ENCODE assay signal across 16 cellular contexts in genomic region chr17:3929181-3929580, GRCh38. TPM values are rescaled to one million over a fixed set of nuclear protein-coding genes. Genes with fewer than 3 reads are reported as not detected.
DNase-seq lines count a peak whose midpoint lies in the region; ATAC-seq, FAIRE-seq and TF ChIP-seq lines count a peak whose summit lies in the region.
"Had no signal": no experiment of that assay in that cellular context is flagged by ENCODE, and none has a peak within 500 bp of the region (broad histone marks: within the 10 kb centered on the region; RNA-seq: fewer than 3 reads in every experiment).

No MANE protein-coding gene starts in this region.

- no peak overlapping the region for H2BK120ac ChIP-seq in H1 (replicated peaks; ENCODE audit: low read depth, low read length)

- H3K4me2 ChIP-seq in H1 (ENCODE audit: insufficient read depth in 1 of 2, low read depth in 2 of 2, low read length in 2 of 2) = no peak overlapping the region

- H3K27me3 ChIP-seq in right cardiac atrium (ENCODE audit: control insufficient read depth, insufficient read depth) (no peaks in the 10 kb centered on the region), H1 (replicated peaks in 1 of 4; ENCODE audit: control insufficient read depth in 3 of 4, extremely low read depth in 1 of 4, insufficient read depth in 3 of 4, low read length in 3 of 4) (no peaks in the 10 kb centered on the region)
- no peaks in the 10 kb centered on the region for H3K27me3 ChIP-seq in naive thymus-derived CD4-positive, alpha-beta T cell (ENCODE audit: control insufficient read depth in 2 of 2, insufficient read depth in 2 of 2, low read length in 2 of 2)

- no peak overlapping the region for H3K56ac ChIP-seq in H1 (replicated peaks; ENCODE audit: insufficient read length, low read depth, low read length)

- POLR2A ChIA-PET in H1 (lab: Charles Lee; ENCODE audit: partially characterized antibody) = no interaction called here
- POLR2A ChIA-PET in naive thymus-derived CD4-positive, alpha-beta T cell (lab: Charles Lee) = interaction anchor here (0.8 kb wide), 1 partner anchor 203 kb away, joined by 3 read pairs; no protein-coding TSS in a partner anchor

- H3K27me3 Mint-ChIP-seq in naive thymus-derived CD4-positive, alpha-beta T cell = no peaks in the 10 kb centered on the region
- H3K27me3 Mint-ChIP-seq: CD4-positive, CD25-positive, alpha-beta regulatory T cell had no signal

- H3K9me3 ChIP-seq in right cardiac atrium (ENCODE audit: control insufficient read depth, low read length) (no peaks in the 10 kb centered on the region), H1 (ENCODE audit: insufficient read depth in 2 of 2, low read depth in 1 of 2, low read length in 1 of 2) (no peaks in the 10 kb centered on the region)
- H3K9me3 ChIP-seq in naive thymus-derived CD4-positive, alpha-beta T cell (ENCODE audit: control insufficient read depth in 2 of 3, low read length in 3 of 3) = no peaks in the 10 kb centered on the region

- H4K5ac ChIP-seq in H1 (ENCODE audit: insufficient read length, low read depth, low read length) = no peak overlapping the region

- TF ChIP-seq CTCF in H1 (IDR thresholded peaks at IDR 0.05; ENCODE audit: control extremely low read depth in 1 of 3, insufficient read depth in 1 of 3, low read depth in 1 of 3, low read length in 3 of 3) = no peak

- H3K4me1 ChIP-seq in right cardiac atrium (ENCODE audit: control insufficient read depth, insufficient read depth, low read length) = peaks cover 4% of the 10 kb centered on the region
- no peaks in the 10 kb centered on the region; a peak in 1 of 7 replicates for H3K4me1 ChIP-seq in H1 (replicated peaks in 1 of 4; ENCODE audit: control insufficient read depth in 3 of 4, insufficient read depth in 4 of 4, low read length in 3 of 4)
- no peaks in the 10 kb centered on the region for H3K4me1 ChIP-seq in naive thymus-derived CD4-positive, alpha-beta T cell (ENCODE audit: control insufficient read depth in 2 of 2, insufficient read depth in 2 of 2, low read length in 2 of 2)

- H3K9ac ChIP-seq in H1 (replicated peaks in 1 of 4; ENCODE audit: extremely low read depth in 1 of 4, low read depth in 3 of 4, low read length in 3 of 4) = no peak overlapping the region

- no peak overlapping the region for H3K18ac ChIP-seq in H1 (ENCODE audit: extremely low read depth, low read length)

- no peak for TF ChIP-seq EP300 in H1 (IDR thresholded peaks at IDR 0.05; ENCODE audit: borderline replicate concordance in 1 of 2, low read depth in 2 of 2, low read length in 2 of 2)

- peak overlapping the region; percentile 51; the same call in 1 of the 2 replicates for H4K8ac ChIP-seq in H1 (ENCODE audit: extremely low read depth, insufficient read depth, low read length)

- WGBS in right cardiac atrium = 93% methylated on average over 12 of the region's 12 CpGs
- WGBS in H1 (ENCODE audit: extremely low coverage in 1 of 2, insufficient coverage in 1 of 2, insufficient read length in 1 of 2, insufficient replicate concordance in 2 of 2, low coverage in 1 of 2, low lambda C conversion rate in 2 of 2, missing lambda C conversion rate in 1 of 2), 2 experiments = 92% methylated on average over 10 of the region's 12 CpGs; no CpG with 5 or more reads in 1 of the 2 experiments

- intact Hi-C loops in right cardiac atrium (cut with DNase I) (no loop called here), left ventricle myocardium superior (cut with micrococcal nuclease) (no loop called here)
- intact Hi-C loops in naive thymus-derived CD4-positive, alpha-beta T cell (cut with micrococcal nuclease) = no loop called here

- H3K79me1 ChIP-seq in H1 (ENCODE audit: low read depth, low read length) = no peaks in the 10 kb centered on the region

- no peak overlapping the region for H4K91ac ChIP-seq in H1 (replicated peaks; ENCODE audit: insufficient read length, low read length)

- H3K4me1 Mint-ChIP-seq in naive thymus-derived CD4-positive, alpha-beta T cell = peaks cover 0 to 5% (median 0%) of the 10 kb centered on the region in 7 donors
- H3K4me1 Mint-ChIP-seq: CD4-positive, CD25-positive, alpha-beta regulatory T cell had no signal

- H3K36me3 ChIP-seq in H1 (ENCODE audit: control insufficient read depth in 2 of 4, insufficient read depth in 4 of 4, low read length in 3 of 4) = no peaks in the 10 kb centered on the region
- peaks cover 0 to 91% (median 24%) of the 10 kb centered on the region in 3 experiments for H3K36me3 ChIP-seq in naive thymus-derived CD4-positive, alpha-beta T cell (ENCODE audit: control insufficient read depth in 2 of 3, insufficient read depth in 3 of 3, low read length in 3 of 3)

- no peak overlapping the region for H3K4me3 ChIP-seq in right cardiac atrium (ENCODE audit: low read length)
- no peak overlapping the region for H3K4me3 ChIP-seq in H1 (ENCODE audit: extremely low read depth in 1 of 4, insufficient read depth in 2 of 4, low read depth in 3 of 4, low read length in 4 of 4)
- H3K4me3 ChIP-seq in naive thymus-derived CD4-positive, alpha-beta T cell (ENCODE audit: low read length) = no peak overlapping the region

- no peaks in the 10 kb centered on the region for H3K9me3 Mint-ChIP-seq in naive thymus-derived CD4-positive, alpha-beta T cell

- H3K27ac Mint-ChIP-seq in naive thymus-derived CD4-positive, alpha-beta T cell = no peak overlapping the region
- H3K27ac Mint-ChIP-seq: CD4-positive, CD25-positive, alpha-beta regulatory T cell had no signal

- FAIRE-seq in H1 (lab: Jason Lieb, UNC) = no peak
- FAIRE-seq: D721Med had no signal

- no peak overlapping the region; the same call in 1 of the 2 replicates for H2BK5ac ChIP-seq in H1 (ENCODE audit: low read depth, low read length)

- DNase-seq in right cardiac atrium = peak in 2 of 3 donors; percentile 37 to 48
- no peak for DNase-seq in left ventricle myocardium superior
- DNase-seq in H1 (ENCODE audit: low read depth in 1 of 2, low spot score in 2 of 2) = no peak
- no peak for DNase-seq in naive thymus-derived CD4-positive, alpha-beta T cell
- no peak for DNase-seq in amygdala (lab: John Stamatoyannopoulos, UW)
- no peak for DNase-seq in SK-N-DZ (ENCODE audit: low spot score)
- DNase-seq in hepatic stellate cell (ENCODE audit: low spot score) = no peak
- no peak for DNase-seq in stimulated activated naive CD4-positive, alpha-beta T cell (lab: John Stamatoyannopoulos, UW)
- DNase-seq: CD4-positive, CD25-positive, alpha-beta regulatory T cell; DND-41; GDM1; GOT3; Karpas-422; NCI-H187 treated with DMSO at 0.1 percent for 48 hours; NCI-H446 had no signal

- H3K36me3 Mint-ChIP-seq in naive thymus-derived CD4-positive, alpha-beta T cell = peaks cover 0 to 17% (median 5%) of the 10 kb centered on the region in 5 donors

- TF ChIP-seq POLR2A in H1 (IDR thresholded peaks at IDR 0.05; ENCODE audit: control extremely low read depth in 1 of 2, low read depth in 2 of 2, low read length in 2 of 2) = no peak

- CTCF ChIA-PET in H1 (lab: Charles Lee; ENCODE audit: partially characterized antibody) = interaction anchor here (0.8 to 1.9 kb wide), 3 partner anchors 36 to 145 kb away, joined by 4 read pairs; no protein-coding TSS in a partner anchor
- CTCF ChIA-PET in naive thymus-derived CD4-positive, alpha-beta T cell (lab: Charles Lee) = no interaction called here

- no peak overlapping the region for H3K14ac ChIP-seq in H1 (ENCODE audit: insufficient read length)

- no peaks in the 10 kb centered on the region for H4K20me1 ChIP-seq in H1 (replicated peaks in 1 of 2; ENCODE audit: control insufficient read depth in 1 of 2, insufficient read depth in 2 of 2, low read length in 2 of 2)

- H3K79me2 ChIP-seq in H1 (ENCODE audit: control insufficient read depth in 1 of 2, insufficient read depth in 2 of 2, low read length in 2 of 2) = no peaks in the 10 kb centered on the region

- no peak overlapping the region for H2BK12ac ChIP-seq in H1 (ENCODE audit: low read depth, low read length)

- H2AFZ ChIP-seq in H1 (ENCODE audit: low read length) = no peak overlapping the region

- no peak overlapping the region for H2BK20ac ChIP-seq in H1 (ENCODE audit: low read length)

- H3K27ac ChIP-seq in right cardiac atrium (ENCODE audit: low read length) = no peak overlapping the region
- no peak overlapping the region for H3K27ac ChIP-seq in H1 (ENCODE audit: low read depth, low read length)
- H3K27ac ChIP-seq in naive thymus-derived CD4-positive, alpha-beta T cell (ENCODE audit: low read depth, low read length) = peak overlapping the region; percentile 45

- H3K4me3 Mint-ChIP-seq in naive thymus-derived CD4-positive, alpha-beta T cell = no peak overlapping the region
- H3K4me3 Mint-ChIP-seq: CD4-positive, CD25-positive, alpha-beta regulatory T cell had no signal

- H3K23ac ChIP-seq in H1 (ENCODE audit: insufficient read length) = no peak overlapping the region

- TF ChIP-seq RAD21 in H1 (IDR thresholded peaks at IDR 0.05 in 1 of 2, conservative IDR thresholded peaks at IDR 0.05 in 1 of 2; ENCODE audit: low read depth in 2 of 2, low read length in 2 of 2) = no peak

- ATAC-seq in right cardiac atrium = peak in 1 of 2 donors; percentile 6
- no peak for ATAC-seq in left ventricle myocardium superior
- no peak for ATAC-seq in naive thymus-derived CD4-positive, alpha-beta T cell

- H3K23me2 ChIP-seq in H1 (ENCODE audit: low read depth, low read length) = no peaks in the 10 kb centered on the region

- no peak overlapping the region for H2AK5ac ChIP-seq in H1 (ENCODE audit: low read depth, low read length)

- no peak overlapping the region for H3K4ac ChIP-seq in H1 (replicated peaks; ENCODE audit: insufficient read length, low read depth, low read length)

- H2BK15ac ChIP-seq in H1 (ENCODE audit: low read length) = no peak overlapping the region

RNA-seq across cellular contexts. Expression of gene P2RX1, which starts 12.9 kb away (rescaled TPM):
- total RNA-seq in right cardiac atrium (1 to 10 TPM in 3 of 4 donors, under 1 TPM in 1; 0.74 to 3.8 (median 1.4) TPM), left ventricle myocardium superior (0.17 TPM)
- polyA plus RNA-seq in right cardiac atrium (1.1 TPM), H1 (2011; rRNA removed) (1.1 and 1.6 TPM in 2 replicates)
- 0.19 and 0.45 TPM in 2 replicates for total RNA-seq in H1 (2021; fragmentation: NEBNext Ultra II Directional; extraction: Animal tissue kit (Norgen Biotek cat#: 25700))
- 1.2 TPM for polyA plus RNA-seq in H1 (2011; cell fraction: cytosol; rRNA removed)
- 4.8 TPM for polyA plus RNA-seq in H1 (2011; cell fraction: nucleus; rRNA removed)
- polyA plus RNA-seq in H1 (2012, experiment 1 of 2) = 0.48 to 1.1 TPM (median 0.83 TPM) in 4 replicates
- polyA plus RNA-seq in H1 (2012, experiment 2 of 2) = 0.29 TPM
- polyA plus RNA-seq in H1 (2013, experiment 1 of 2) = 0.83 TPM
- polyA plus RNA-seq in H1 (2013, experiment 2 of 2) = 0.64 TPM
- 0.51 and 1.0 TPM in 2 replicates for polyA minus RNA-seq in H1 (2011; rRNA and poly(A)+ RNA removed)
- polyA minus RNA-seq in H1 (2011; cell fraction: cytosol; rRNA and poly(A)+ RNA removed) = 0.66 TPM
- 1.1 TPM for polyA minus RNA-seq in H1 (2011; cell fraction: nucleus; rRNA and poly(A)+ RNA removed)
- 10 to 100 TPM in 1 of 5 experiments, 1 to 10 TPM in 1, under 1 TPM in 2, not detected in 1; 0.27 to 53.7 (median 2.7) TPM for total RNA-seq in naive thymus-derived CD4-positive, alpha-beta T cell
- not detected for polyA plus RNA-seq in naive thymus-derived CD4-positive, alpha-beta T cell
- polyA plus RNA-seq in SK-N-DZ (2014; cell fraction: cytosol; rRNA removed) = not detected in 2 replicates
- 0.05 and 0.23 TPM in 2 replicates for polyA plus RNA-seq in SK-N-DZ (2014; cell fraction: nucleus; rRNA removed)
- polyA plus RNA-seq: CD4-positive, CD25-positive, alpha-beta regulatory T cell had no signal

RNA-seq across cellular contexts. Expression of gene ATP2A3, which starts 35.1 kb away (rescaled TPM):
- total RNA-seq in right cardiac atrium = 10 to 100 TPM; 10.5 to 16.6 (median 15.5) TPM
- 7.9 TPM for polyA plus RNA-seq in right cardiac atrium
- 5.8 TPM for total RNA-seq in left ventricle myocardium superior
- 32.0 and 32.5 TPM in 2 replicates for total RNA-seq in H1 (2021; fragmentation: NEBNext Ultra II Directional; extraction: Animal tissue kit (Norgen Biotek cat#: 25700))
- polyA plus RNA-seq in H1 (2011; rRNA removed) = 18.4 and 28.7 TPM in 2 replicates
- polyA plus RNA-seq in H1 (2011; cell fraction: cytosol; rRNA removed) = 17.3 TPM
- polyA plus RNA-seq in H1 (2011; cell fraction: nucleus; rRNA removed) = 53.0 TPM
- polyA plus RNA-seq in H1 (2012, experiment 1 of 2) = 15.4 to 27.6 TPM (median 23.1 TPM) in 4 replicates
- 16.2 TPM for polyA plus RNA-seq in H1 (2012, experiment 2 of 2)
- polyA plus RNA-seq in H1 (2013, experiment 1 of 2) = 40.2 TPM
- polyA plus RNA-seq in H1 (2013, experiment 2 of 2) = 37.1 TPM
- 12.7 and 14.2 TPM in 2 replicates for polyA minus RNA-seq in H1 (2011; rRNA and poly(A)+ RNA removed)
- 13.9 TPM for polyA minus RNA-seq in H1 (2011; cell fraction: cytosol; rRNA and poly(A)+ RNA removed)
- polyA minus RNA-seq in H1 (2011; cell fraction: nucleus; rRNA and poly(A)+ RNA removed) = 22.1 TPM
- 100 to 1,000 TPM; 148 to 260 (median 237) TPM for total RNA-seq in naive thymus-derived CD4-positive, alpha-beta T cell
- polyA plus RNA-seq in naive thymus-derived CD4-positive, alpha-beta T cell = 100 to 1,000 TPM in 1 of 2 donors, 10 to 100 TPM in 1; 46.6 to 104 TPM
- polyA plus RNA-seq in SK-N-DZ (2014; cell fraction: cytosol; rRNA removed) = 0.67 and 1.9 TPM in 2 replicates
- 0.70 and 0.73 TPM in 2 replicates for polyA plus RNA-seq in SK-N-DZ (2014; cell fraction: nucleus; rRNA removed)

RNA-seq across cellular contexts. Expression of gene CAMKK1, which starts 36.3 kb away (rescaled TPM):
- 1 to 10 TPM; 4.2 to 6.7 (median 6.0) TPM for total RNA-seq in right cardiac atrium
- polyA plus RNA-seq in right cardiac atrium = 4.5 TPM
- total RNA-seq in left ventricle myocardium superior = 3.4 TPM
- total RNA-seq in H1 (2021; fragmentation: NEBNext Ultra II Directional; extraction: Animal tissue kit (Norgen Biotek cat#: 25700)) = 7.6 and 8.5 TPM in 2 replicates
- 7.1 and 10.4 TPM in 2 replicates for polyA plus RNA-seq in H1 (2011; rRNA removed)
- 10.4 TPM for polyA plus RNA-seq in H1 (2011; cell fraction: cytosol; rRNA removed)
- 19.7 TPM for polyA plus RNA-seq in H1 (2011; cell fraction: nucleus; rRNA removed)
- polyA plus RNA-seq in H1 (2012, experiment 1 of 2) = 7.4 to 9.0 TPM (median 8.4 TPM) in 4 replicates
- polyA plus RNA-seq in H1 (2012, experiment 2 of 2) = 5.3 TPM
- 5.0 TPM for polyA plus RNA-seq in H1 (2013, experiment 1 of 2)
- 4.8 TPM for polyA plus RNA-seq in H1 (2013, experiment 2 of 2)
- polyA minus RNA-seq in H1 (2011; rRNA and poly(A)+ RNA removed) = 7.3 and 9.5 TPM in 2 replicates
- polyA minus RNA-seq in H1 (2011; cell fraction: cytosol; rRNA and poly(A)+ RNA removed) = 5.0 TPM
- 7.9 TPM for polyA minus RNA-seq in H1 (2011; cell fraction: nucleus; rRNA and poly(A)+ RNA removed)
- total RNA-seq in naive thymus-derived CD4-positive, alpha-beta T cell = 10 to 100 TPM in 2 of 5 experiments, 1 to 10 TPM in 3; 4.8 to 12.5 (median 6.3) TPM
- polyA plus RNA-seq in naive thymus-derived CD4-positive, alpha-beta T cell = 1 to 10 TPM; 2.3 to 3.2 TPM
- 7.0 and 7.4 TPM in 2 replicates for polyA plus RNA-seq in SK-N-DZ (2014; cell fraction: cytosol; rRNA removed)
- polyA plus RNA-seq in SK-N-DZ (2014; cell fraction: nucleus; rRNA removed) = 17.1 and 18.6 TPM in 2 replicates

Comparison
In these comparisons a context has a peak if more than half of its experiments do, and no peak if none do; other contexts are left out.
1. DNase-seq: peak in right cardiac atrium (2 of 3); none in left ventricle myocardium superior (single experiment), H1 (0 of 2), naive thymus-derived CD4-positive, alpha-beta T cell (0 of 9), amygdala (0 of 56), SK-N-DZ (single experiment), hepatic stellate cell (single experiment) and stimulated activated naive CD4-positive, alpha-beta T cell (0 of 6).